17 cellular contexts compared by ENCODE assay signal in genomic region chr14:30725763-30726162, GRCh38.
"Had no signal": no experiment of that assay in that cellular context is flagged by ENCODE, and none has a peak within 500 bp of the region (broad histone marks: within the 10 kb centered on the region; RNA-seq: fewer than 3 reads in every experiment).

No MANE protein-coding gene starts in this region.

- H3K4me3 ChIP-seq: dorsolateral prefrontal cortex, esophagus muscularis mucosa, lower lobe of right lung, smooth muscle cell, upper lobe of left lung had no signal

- H3K4me1 ChIP-seq: lower lobe of right lung had no signal

- DNase-seq: activated CD8-positive, alpha-beta memory T cell treated with anti-CD3 and anti-CD28 coated beads for 24 hours; activated effector memory CD4-positive, alpha-beta T cell treated with Interleukin-2 at 50 U/mL for 16 hours; amygdala; brain microvascular endothelial cell; dorsolateral prefrontal cortex; hypothalamus; kidney glomerular epithelial cell; lower lobe of right lung; naive thymus-derived CD8-positive, alpha-beta T cell; retina; stimulated activated naive CD4-positive, alpha-beta T cell; T-helper 1 cell; upper lobe of left lung had no signal

- H3K4me2 ChIP-seq: smooth muscle cell had no signal

- ATAC-seq: lower lobe of right lung; naive thymus-derived CD8-positive, alpha-beta T cell had no signal

- H3K27ac ChIP-seq: brain microvascular endothelial cell, dorsolateral prefrontal cortex, lower lobe of right lung, neutrophil, upper lobe of left lung, VCaP had no signal

- H3K27me3 ChIP-seq: brain microvascular endothelial cell, dorsolateral prefrontal cortex, esophagus muscularis mucosa, neutrophil, upper lobe of left lung had no signal

- H3K9me3 ChIP-seq: esophagus muscularis mucosa, lower lobe of right lung, neutrophil, upper lobe of left lung had no signal
